In the genomic region with DNA sequence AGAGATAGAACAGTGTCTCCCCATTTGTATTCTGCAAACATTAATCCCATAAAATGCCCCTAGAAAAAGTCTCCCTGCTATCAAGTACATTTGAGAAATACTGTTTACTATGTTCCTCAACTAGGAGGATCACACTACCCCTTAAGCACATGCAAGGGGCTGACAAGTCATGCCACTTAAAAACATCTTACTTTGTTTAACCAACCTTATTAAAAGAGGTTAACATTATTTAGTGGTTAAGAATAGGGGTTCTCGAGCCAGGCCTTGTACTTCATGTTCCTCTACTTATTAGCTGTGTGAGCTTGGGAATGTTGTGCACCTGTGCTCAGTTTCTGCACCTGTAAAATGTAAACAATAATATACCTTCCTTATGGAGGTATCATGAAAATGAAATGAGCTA, we compare ENCODE assay signal across 17 cellular contexts.
DNase-seq lines count a peak whose midpoint lies in the region; ATAC-seq and TF ChIP-seq lines count a peak whose summit lies in the region.
"Had no signal": no experiment of that assay in that cellular context is flagged by ENCODE, and none has a peak within 500 bp of the region (broad histone marks: within the 10 kb centered on the region; RNA-seq: fewer than 3 reads in every experiment).

No MANE protein-coding gene starts in this region.

- DNase-seq in IMR-90 = no peak
- peak; percentile 15 for DNase-seq in M059J (ENCODE audit: low read depth)
- DNase-seq in lower lobe of right lung = no peak
- DNase-seq in upper lobe of left lung = no peak
- DNase-seq in inferior parietal cortex (ENCODE audit: extremely low spot score) = no peak
- no peak for DNase-seq in left colon
- DNase-seq: C1 segment of cervical spinal cord; Calu3; CD4-positive, alpha-beta memory T cell; COR-L47; DMS53; DMS79 treated with DMSO at 0.1 percent for 48 hours; GF-D8; GM23248; H7 had no signal

- dilution Hi-C loops in IMR-90 (cut with HindIII; ENCODE audit: low sequenced_read_pairs, unreplicated experiment) = no loop called here

- peaks cover 18% of the 10 kb centered on the region for H3K4me1 ChIP-seq in IMR-90 (ENCODE audit: control insufficient read depth, insufficient read depth, low read length)
- H3K4me1 ChIP-seq in lower lobe of right lung = no peaks in the 10 kb centered on the region
- H3K4me1 ChIP-seq in upper lobe of left lung = no peaks in the 10 kb centered on the region

- no peaks in the 10 kb centered on the region; the same call in 1 of the 2 replicates for H4K20me1 ChIP-seq in IMR-90 (ENCODE audit: insufficient read depth, low read length)

- intact Hi-C loops in IMR-90 (cut with micrococcal nuclease) = loop anchor here (2.0 to 10.0 kb wide), 2 partner anchors 45 to 263 kb away; no protein-coding TSS in a partner anchor
- intact Hi-C loops in lower lobe of right lung (cut with DNase I) = no loop called here
- intact Hi-C loops in left colon (cut with DNase I, micrococcal nuclease) = no loop called here

- H3K23ac ChIP-seq in IMR-90 (ENCODE audit: low read depth, low read length) = no peak overlapping the region

- no peak for TF ChIP-seq EP300 in upper lobe of left lung (IDR thresholded peaks at IDR 0.05)

- H2AFZ ChIP-seq in IMR-90 (replicated peaks; ENCODE audit: low read length, poor library complexity) = no peak overlapping the region
- H2AFZ ChIP-seq: GM23248 had no signal

- peak overlapping the region; percentile 19; the same call in 1 of the 2 replicates for H4K91ac ChIP-seq in IMR-90 (ENCODE audit: insufficient read depth, low read depth, low read length)

- H2AK9ac ChIP-seq in IMR-90 (replicated peaks; ENCODE audit: low read depth, low read length, poor library complexity) = no peak overlapping the region

- no peak overlapping the region for H3K56ac ChIP-seq in IMR-90 (ENCODE audit: extremely low read depth, insufficient read depth, low read length)

- in situ Hi-C loops in IMR-90 (cut with MboI; ENCODE audit: low sequenced_read_pairs) = no loop called here

- TF ChIP-seq CTCF in IMR-90 (conservative IDR thresholded peaks at IDR 0.05; ENCODE audit: low read depth, low read length) = no peak
- no peak for TF ChIP-seq CTCF in lower lobe of right lung (IDR thresholded peaks at IDR 0.05)
- TF ChIP-seq CTCF in upper lobe of left lung (IDR thresholded peaks at IDR 0.05) = no peak

- no peak overlapping the region for H3K4me2 ChIP-seq in IMR-90 (ENCODE audit: low read depth, low read length)

- H3K27ac ChIP-seq in IMR-90 (ENCODE audit: insufficient read depth, low read length) (no peak overlapping the region), lower lobe of right lung (no peak overlapping the region), upper lobe of left lung (no peak overlapping the region)
- H3K27ac ChIP-seq: GM23248 had no signal

- TF ChIP-seq POLR2A in IMR-90 (IDR thresholded peaks at IDR 0.05; ENCODE audit: low read depth, low read length) (no peak), upper lobe of left lung (IDR thresholded peaks at IDR 0.05) (no peak)

- H4K8ac ChIP-seq in IMR-90 (ENCODE audit: low read depth in 2 of 2, low read length in 2 of 2) = no peak overlapping the region

- no peak overlapping the region for H3K4ac ChIP-seq in IMR-90 (ENCODE audit: low read depth, low read length)

- no peak for TF ChIP-seq RAD21 in IMR-90 (IDR thresholded peaks at IDR 0.05; ENCODE audit: low read length)

- H3K4me3 ChIP-seq in IMR-90 (ENCODE audit: insufficient read depth, low read depth, low read length) (no peak overlapping the region), lower lobe of right lung (no peak overlapping the region), upper lobe of left lung (no peak overlapping the region)
- H3K4me3 ChIP-seq: GM23248 had no signal

- H3K79me1 ChIP-seq in IMR-90 (ENCODE audit: low read depth in 1 of 2, low read length in 2 of 2) = no peaks in the 10 kb centered on the region

- no peak overlapping the region for H3K9ac ChIP-seq in IMR-90 (ENCODE audit: low read depth, low read length)
- H3K9ac ChIP-seq: GM23248 had no signal

- H2AK5ac ChIP-seq in IMR-90 (ENCODE audit: low read depth, low read length) = no peak overlapping the region

- H3K9me3 ChIP-seq in IMR-90 (ENCODE audit: control insufficient read depth, insufficient read depth, low read length) (no peaks in the 10 kb centered on the region), lower lobe of right lung (no peaks in the 10 kb centered on the region), upper lobe of left lung (no peaks in the 10 kb centered on the region)

- no peak for ATAC-seq in IMR-90 (ENCODE audit: low read depth)
- ATAC-seq in lower lobe of right lung = peak; percentile 66 to 68
- ATAC-seq in upper lobe of left lung (ENCODE audit: low FRiP score in 2 of 2) = peak; percentile 14 to 40
- no peak for ATAC-seq in HG02642 (IDR thresholded peaks at IDR 0.05; ENCODE audit: poor library complexity, unreplicated experiment)
- no peak for ATAC-seq in left colon
- no peak for ATAC-seq in GM19351 (IDR thresholded peaks at IDR 0.05; ENCODE audit: unreplicated experiment)

- no peak overlapping the region for H2BK5ac ChIP-seq in IMR-90 (ENCODE audit: low read depth, low read length, poor library complexity, severe bottlenecking)

- BruUV-seq in IMR-90 (replicated peaks; lab: Mats Ljungman, UMichigan) = no TSS peak

- peaks cover 11% of the 10 kb centered on the region for H3K9me1 ChIP-seq in IMR-90 (ENCODE audit: insufficient read depth, low read length)

- no peaks in the 10 kb centered on the region for H3K36me3 ChIP-seq in IMR-90 (ENCODE audit: control insufficient read depth, insufficient read depth, low read length)
- H3K36me3 ChIP-seq in lower lobe of right lung = no peaks in the 10 kb centered on the region
- no peaks in the 10 kb centered on the region for H3K36me3 ChIP-seq in upper lobe of left lung

- CTCF ChIA-PET in IMR-90 (lab: Yijun Ruan, JAX) = no interaction called here

- H3K14ac ChIP-seq in IMR-90 (replicated peaks; ENCODE audit: low read depth, low read length) = no peak overlapping the region

- no peak overlapping the region for H4K5ac ChIP-seq in IMR-90 (ENCODE audit: low read depth, low read length)

- H2BK15ac ChIP-seq in IMR-90 (ENCODE audit: low read depth, low read length) = no peak overlapping the region

- no peak overlapping the region for H3K18ac ChIP-seq in IMR-90 (ENCODE audit: low read depth, low read length)

- POLR2A ChIA-PET in IMR-90 (lab: Charles Lee; ENCODE audit: unreplicated experiment) = no interaction called here

- H2BK120ac ChIP-seq in IMR-90 (ENCODE audit: low read depth, low read length) = no peak overlapping the region

- no CpG with 5 or more reads among the region's 1 CpG for WGBS in IMR-90 (ENCODE audit: extremely low coverage in 2 of 2, insufficient read length in 1 of 2), 2 experiments
- 60 to 76% methylated on average over 1 of the region's 1 CpG for WGBS in upper lobe of left lung, 2 donors

- H3K27me3 ChIP-seq in IMR-90 (ENCODE audit: control insufficient read depth, insufficient read depth, low read length) = no peaks in the 10 kb centered on the region
- H3K27me3 ChIP-seq in lower lobe of right lung (ENCODE audit: low read depth) = no peaks in the 10 kb centered on the region
- no peaks in the 10 kb centered on the region for H3K27me3 ChIP-seq in upper lobe of left lung

- no peak overlapping the region for H2BK20ac ChIP-seq in IMR-90 (ENCODE audit: low read depth, low read length)

TF ChIP-seq in IMR-90, 13 proteins besides CTCF, POLR2A, EP300 and RAD21:
- TF ChIP-seq RCOR1 (IDR thresholded peaks at IDR 0.05; ENCODE audit: insufficient replicate concordance, low read length) (no peak), RFX5 (IDR thresholded peaks at IDR 0.05; ENCODE audit: low read depth, low read length) (no peak), NFE2L2 (IDR thresholded peaks at IDR 0.05; ENCODE audit: low read depth, low read length) (no peak), SMC3 (IDR thresholded peaks at IDR 0.05; ENCODE audit: low read depth, low read length) (no peak), MAZ (IDR thresholded peaks at IDR 0.05; ENCODE audit: borderline replicate concordance, low read depth, low read length) (no peak)
TF ChIP-seq in IMR-90: peak in this region for 0.

Comparison
In these comparisons a context has a peak if more than half of its experiments do, and no peak if none do; other contexts are left out.
1. ATAC-seq: peak in lower lobe of right lung (2 of 2) and upper lobe of left lung (2 of 2); none in IMR-90 (single experiment), HG02642 (single experiment), left colon (single experiment) and GM19351 (single experiment).